In genomic region chr1:35202048-35202719, GRCh38 we compare ENCODE assay signal across 8 cellular contexts. TPM values are rescaled to one million over a fixed set of nuclear protein-coding genes. Genes with fewer than 3 reads are reported as not detected.
DNase-seq lines count a peak whose midpoint lies in the region; ATAC-seq and TF ChIP-seq lines count a peak whose summit lies in the region.

No MANE protein-coding gene starts in this region.

- H3K4me1 ChIP-seq in CD8-positive, alpha-beta memory T cell (ENCODE audit: insufficient read depth, low read length) = no peaks in the 10 kb centered on the region
- no peaks in the 10 kb centered on the region for H3K4me1 ChIP-seq in parathyroid adenoma

- peak; percentile 62 for TF ChIP-seq CTCF in parathyroid adenoma (IDR thresholded peaks at IDR 0.05)

- H3K27ac ChIP-seq in CD8-positive, alpha-beta memory T cell (ENCODE audit: low read depth, low read length) = no peak overlapping the region
- no peak overlapping the region for H3K27ac ChIP-seq in SK-N-MC
- no peak overlapping the region for H3K27ac ChIP-seq in parathyroid adenoma

- CTCF ChIA-PET in CD8-positive, alpha-beta memory T cell (lab: Charles Lee) = interaction anchor here (0.6 to 1.4 kb wide), 9 partner anchors 9 to 308 kb away, joined by 3 to 7 read pairs (median 3); partner anchors contain the start of gene SFPQ

- peak; percentile 79 for ATAC-seq in GM21529 (IDR thresholded peaks at IDR 0.05; ENCODE audit: unreplicated experiment)

- H3K36me3 ChIP-seq in CD8-positive, alpha-beta memory T cell (ENCODE audit: insufficient read depth, low read length) = no peaks in the 10 kb centered on the region
- no peaks in the 10 kb centered on the region for H3K36me3 ChIP-seq in SK-N-MC (ENCODE audit: insufficient read depth, low read length)
- no peaks in the 10 kb centered on the region for H3K36me3 ChIP-seq in parathyroid adenoma (ENCODE audit: control insufficient read depth, insufficient read depth, low read length)

- H3K4me3 ChIP-seq in CD8-positive, alpha-beta memory T cell (ENCODE audit: low read length) = no peak overlapping the region
- H3K4me3 ChIP-seq in SK-N-MC (peak overlapping the region; percentile 53), parathyroid adenoma (ENCODE audit: low read depth, low read length) (no peak overlapping the region)

- no peak overlapping the region for H3K27ac Mint-ChIP-seq in CD8-positive, alpha-beta memory T cell

- H3K27me3 Mint-ChIP-seq in CD8-positive, alpha-beta memory T cell = peaks cover 0 to 6% of the 10 kb centered on the region in 2 donors

- intact Hi-C loops in head of caudate nucleus (cut with DNase I) = loop anchor here (10.0 kb wide), 1 partner anchor 93 kb away; no protein-coding TSS in a partner anchor

- POLR2A ChIA-PET in CD8-positive, alpha-beta memory T cell (lab: Charles Lee) = interaction anchor here (1.4 kb wide), 1 partner anchor 9 kb away, joined by 4 read pairs; the partner anchor contains the start of gene SFPQ

- no peaks in the 10 kb centered on the region for H3K27me3 ChIP-seq in CD8-positive, alpha-beta memory T cell (ENCODE audit: insufficient read depth, low read length, poor library complexity, severe bottlenecking)
- no peaks in the 10 kb centered on the region for H3K27me3 ChIP-seq in parathyroid adenoma (ENCODE audit: control insufficient read depth, insufficient read depth, low read length)

- no peaks in the 10 kb centered on the region for H3K79me2 ChIP-seq in parathyroid adenoma

- no peaks in the 10 kb centered on the region for H3K9me3 Mint-ChIP-seq in CD8-positive, alpha-beta memory T cell

- no peak overlapping the region for H3K4me2 ChIP-seq in parathyroid adenoma (ENCODE audit: low read length)

- peaks cover 7 to 9% (median 8%) of the 10 kb centered on the region in 3 donors for H3K4me1 Mint-ChIP-seq in CD8-positive, alpha-beta memory T cell

- H3K9me3 ChIP-seq in CD8-positive, alpha-beta memory T cell (ENCODE audit: low read length) = no peaks in the 10 kb centered on the region
- H3K9me3 ChIP-seq in SK-N-MC (ENCODE audit: low read depth, low read length) (no peaks in the 10 kb centered on the region), parathyroid adenoma (ENCODE audit: control insufficient read depth, low read length) (no peaks in the 10 kb centered on the region)

- peak; percentile 40 to 78 (median 60) for DNase-seq in CD8-positive, alpha-beta memory T cell
- DNase-seq in NCI-H1048 (lab: John Stamatoyannopoulos, UW) = peak; percentile 21
- DNase-seq in SK-N-MC (ENCODE audit: low read depth, low spot score) = peak; percentile 71
- DNase-seq in activated naive CD4-positive, alpha-beta T cell treated with anti-CD3 and anti-CD28 coated beads, Interleukin-2, amount 50 U/mL, for 16 hours = peak; percentile 66
- peak; percentile 31 to 91 (median 77) for DNase-seq in head of caudate nucleus
- peak; percentile 79 for DNase-seq in ureter (ENCODE audit: low spot score)

- no peak overlapping the region for H3K9ac ChIP-seq in SK-N-MC (ENCODE audit: insufficient read length)
- no peak overlapping the region for H3K9ac ChIP-seq in parathyroid adenoma

- no peaks in the 10 kb centered on the region for H3K36me3 Mint-ChIP-seq in CD8-positive, alpha-beta memory T cell

- H2AFZ ChIP-seq in parathyroid adenoma = no peak overlapping the region

- no peak overlapping the region for H3K4me3 Mint-ChIP-seq in CD8-positive, alpha-beta memory T cell

RNA-seq across cellular contexts. Expression of gene SFPQ, which starts 9.2 kb away (rescaled TPM):
- 100 to 1,000 TPM; 349 to 360 TPM for total RNA-seq in CD8-positive, alpha-beta memory T cell
- polyA plus RNA-seq in CD8-positive, alpha-beta memory T cell = 168 TPM
- 389 TPM for total RNA-seq in ureter

Comparison
In these comparisons a context has a peak if more than half of its experiments do, and no peak if none do; other contexts are left out.
1. DNase-seq: peak in every context shown above with its lines; median percentile 79 in ureter; 77 in head of caudate nucleus; 71 in SK-N-MC; 66 in activated naive CD4-positive, alpha-beta T cell treated with anti-CD3 and anti-CD28 coated beads, Interleukin-2, amount 50 U/mL, for 16 hours; 60 in CD8-positive, alpha-beta memory T cell; 21 in NCI-H1048.